In the genomic region with DNA sequence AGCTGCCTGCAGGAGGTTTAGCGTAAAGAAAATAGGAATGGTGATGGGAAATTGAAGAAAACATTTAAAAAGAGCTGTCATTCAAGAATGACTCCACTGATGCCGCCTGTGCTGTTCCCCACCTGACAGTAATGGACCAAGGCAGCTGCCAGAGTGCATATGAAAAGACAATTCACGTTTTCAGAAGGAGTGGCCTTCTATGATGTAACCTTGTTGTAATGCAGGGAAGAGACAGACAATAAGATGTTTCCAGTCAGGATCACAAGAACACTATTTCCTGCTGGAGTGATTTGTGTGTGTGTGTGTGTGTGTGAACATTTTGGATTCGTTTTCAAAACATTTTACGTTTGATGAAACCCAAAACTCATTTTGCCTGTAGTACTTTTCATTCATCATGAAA, we compare ENCODE assay signal across 16 cellular contexts.
DNase-seq lines count a peak whose midpoint lies in the region; ATAC-seq, FAIRE-seq and TF ChIP-seq lines count a peak whose summit lies in the region.
"Had no signal": no experiment of that assay in that cellular context is flagged by ENCODE, and none has a peak within 500 bp of the region (broad histone marks: within the 10 kb centered on the region; RNA-seq: fewer than 3 reads in every experiment).

No MANE protein-coding gene starts in this region.

- no peaks in the 10 kb centered on the region for H4K20me1 ChIP-seq in K562 (replicated peaks; ENCODE audit: control insufficient read depth, insufficient read depth, low read length)

- H3K79me2 ChIP-seq in K562 (ENCODE audit: control insufficient read depth, insufficient read depth, low read length), result no peaks in the 10 kb centered on the region

- intact Hi-C loops in K562 (cut with micrococcal nuclease) (no loop called here), transverse colon (cut with DNase I; ENCODE audit: low total_unique reads) (no loop called here)

- H3K4me3 Mint-ChIP-seq in type B pancreatic cell, result no peak overlapping the region
- H3K4me3 Mint-ChIP-seq: activated B cell treated with CpG ODN at 0.5 μM for 24 hours; CD8-positive, alpha-beta memory T cell had no signal

- POLR2A ChIA-PET in K562 (lab: Yijun Ruan, JAX), result interaction anchor here (0.6 kb wide), 1 partner anchor 8 kb away, joined by 3 read pairs; no protein-coding TSS in a partner anchor

- peak; percentile 69 for ATAC-seq in K562
- no peak for ATAC-seq in HG02588 (IDR thresholded peaks at IDR 0.05; ENCODE audit: unreplicated experiment)
- no peak for ATAC-seq in HG03097 (IDR thresholded peaks at IDR 0.05; ENCODE audit: low FRiP score, unreplicated experiment)
- ATAC-seq: stimulated activated naive CD8-positive, alpha-beta T cell treated with anti-CD3 and anti-CD28 coated beads, Interleukin-15, amount 100 ng/mL, for 72 hours had no signal

- H3K27me3 Mint-ChIP-seq in type B pancreatic cell, result no peaks in the 10 kb centered on the region
- H3K27me3 Mint-ChIP-seq: activated B cell treated with CpG ODN at 0.5 μM for 24 hours; stimulated activated naive CD8-positive, alpha-beta T cell treated with anti-CD3 and anti-CD28 coated beads, Interleukin-15, amount 100 ng/mL, for 72 hours had no signal

- H3K9me3 Mint-ChIP-seq in type B pancreatic cell, result no peaks in the 10 kb centered on the region
- H3K9me3 Mint-ChIP-seq: immature natural killer cell had no signal

- no peaks in the 10 kb centered on the region for H3K9me1 ChIP-seq in K562 (ENCODE audit: control insufficient read depth, insufficient read depth, low read length)

- no peak overlapping the region for H3K4me3 ChIP-seq in K562
- no peak overlapping the region for H3K4me3 ChIP-seq in transverse colon

- H3K27ac ChIP-seq in K562 (ENCODE audit: extremely low read depth, low read depth, low read length) (no peak overlapping the region), transverse colon (peak overlapping the region in 1 of 4 donors; percentile 31)

- peak; percentile 17 for DNase-seq in COLO668 (lab: John Stamatoyannopoulos, UW; ENCODE audit: unreplicated experiment)
- DNase-seq in LHCN-M2 (ENCODE audit: low read depth), result peak; percentile 88
- DNase-seq in K562 (ENCODE audit: extremely low read depth in 1 of 4, low spot score in 3 of 4), result no peak
- DNase-seq in kidney tubule cell (ENCODE audit: low spot score), result peak; percentile 15
- DNase-seq in transverse colon, result no peak
- DNase-seq in type B pancreatic cell (ENCODE audit: extremely low spot score, unreplicated experiment), result no peak
- DNase-seq: activated B cell treated with CpG ODN at 0.5 μM for 24 hours; CD8-positive, alpha-beta memory T cell; effector CD8-positive, alpha-beta T cell; immature natural killer cell; NCI-H1417 treated with DMSO at 0.1 percent for 48 hours; nucleus accumbens; RPMI8226; stimulated activated naive CD8-positive, alpha-beta T cell treated with anti-CD3 and anti-CD28 coated beads, Interleukin-15, amount 100 ng/mL, for 72 hours had no signal

- no peak for FAIRE-seq in K562 (lab: Jason Lieb, UNC)

- peaks cover 25% of the 10 kb centered on the region for H3K4me1 Mint-ChIP-seq in type B pancreatic cell (ENCODE audit: unreplicated experiment)
- H3K4me1 Mint-ChIP-seq: activated B cell treated with CpG ODN at 0.5 μM for 24 hours had no signal

- no TSS peak for BruUV-seq in K562 (replicated peaks; lab: Mats Ljungman, UMichigan)

- peaks cover 21% of the 10 kb centered on the region for H3K36me3 Mint-ChIP-seq in type B pancreatic cell

- no peak overlapping the region for H3K4me2 ChIP-seq in K562 (ENCODE audit: insufficient read depth, low read length)

- TF ChIP-seq RAD21 in K562 (CRISPR knock-in tag; conservative IDR thresholded peaks at IDR 0.05 in 1 of 2, IDR thresholded peaks at IDR 0.05 in 1 of 2), result no peak

- no peak overlapping the region for H2AFZ ChIP-seq in K562 (ENCODE audit: low read depth, low read length)

- H3K9me3 ChIP-seq in K562 (replicated peaks; ENCODE audit: control insufficient read depth, insufficient read depth, low read depth, low read length) (no peaks in the 10 kb centered on the region), transverse colon (no peaks in the 10 kb centered on the region)

- in situ Hi-C loops in K562 (cut with MboI) (no loop called here), transverse colon (cut with MboI; ENCODE audit: low pct_ligation_motif_present in 1 of 4, low pct_unique_long_range_greater_than_20kb in 1 of 4, low sequenced_read_pairs in 3 of 4) (no loop called here)

- no peaks in the 10 kb centered on the region for H3K27me3 ChIP-seq in K562 (ENCODE audit: control insufficient read depth in 2 of 2, insufficient read depth in 2 of 2, low read length in 2 of 2)
- H3K27me3 ChIP-seq in transverse colon, result no peaks in the 10 kb centered on the region

- CTCF ChIA-PET in K562 (lab: Yijun Ruan, JAX; ENCODE audit: low intra/inter-chr PET ratio), result no interaction called here

- no peak overlapping the region for H3K9ac ChIP-seq in K562 (ENCODE audit: insufficient read depth in 1 of 2, low read depth in 2 of 2, low read length in 2 of 2)

- no peak for TF ChIP-seq CTCF in K562 (IDR thresholded peaks at IDR 0.05 in 2 of 3, conservative IDR thresholded peaks at IDR 0.05 in 1 of 3; ENCODE audit: insufficient read depth in 2 of 3, low read depth in 1 of 3, low read length in 3 of 3)
- no peak for TF ChIP-seq CTCF in transverse colon (IDR thresholded peaks at IDR 0.05)
- no peak for TF ChIP-seq CTCF in type B pancreatic cell (conservative IDR thresholded peaks at IDR 0.05)

- TF ChIP-seq EP300 in K562 (IDR thresholded peaks at IDR 0.05; ENCODE audit: low read length), result peak; percentile 30; the same call in 1 of the 2 replicates
- TF ChIP-seq EP300 in transverse colon (IDR thresholded peaks at IDR 0.05; ENCODE audit: low read depth), result no peak

- peaks cover 4 to 14% of the 10 kb centered on the region in 2 experiments; a peak in 4 of 5 replicates for H3K4me1 ChIP-seq in K562 (replicated peaks in 1 of 2; ENCODE audit: control insufficient read depth in 2 of 2, insufficient read depth in 2 of 2, low read length in 2 of 2)
- no peaks in the 10 kb centered on the region for H3K4me1 ChIP-seq in transverse colon

- no peak overlapping the region for H3K27ac Mint-ChIP-seq in type B pancreatic cell
- H3K27ac Mint-ChIP-seq: activated B cell treated with CpG ODN at 0.5 μM for 24 hours had no signal

- peaks cover 9% of the 10 kb centered on the region; the same call in 2 of the 3 replicates for H3K36me3 ChIP-seq in K562 (ENCODE audit: control insufficient read depth, insufficient read depth, low read length)
- H3K36me3 ChIP-seq in transverse colon, result no peaks in the 10 kb centered on the region

- WGBS in K562 (ENCODE audit: insufficient coverage, low coverage, missing lambda C conversion rate), result 80% methylated on average over 3 of the region's 5 CpGs
- WGBS in transverse colon (ENCODE audit: low coverage in 1 of 2), 2 donors, result 71 to 76% methylated on average over 5 of the region's 5 CpGs

- TF ChIP-seq POLR2A in K562 (conservative IDR thresholded peaks at IDR 0.05), result no peak
- no peak for TF ChIP-seq POLR2A in transverse colon (IDR thresholded peaks at IDR 0.05)

TF ChIP-seq in K562, 482 proteins besides CTCF, POLR2A, EP300 and RAD21 (continues in another document):
- TF ChIP-seq PHF8 (IDR thresholded peaks at IDR 0.05; ENCODE audit: borderline replicate concordance, low read length), result no peak
- no peak for TF ChIP-seq HDAC8 (tag; IDR thresholded peaks at IDR 0.05)
- TF ChIP-seq, protein P1, sequence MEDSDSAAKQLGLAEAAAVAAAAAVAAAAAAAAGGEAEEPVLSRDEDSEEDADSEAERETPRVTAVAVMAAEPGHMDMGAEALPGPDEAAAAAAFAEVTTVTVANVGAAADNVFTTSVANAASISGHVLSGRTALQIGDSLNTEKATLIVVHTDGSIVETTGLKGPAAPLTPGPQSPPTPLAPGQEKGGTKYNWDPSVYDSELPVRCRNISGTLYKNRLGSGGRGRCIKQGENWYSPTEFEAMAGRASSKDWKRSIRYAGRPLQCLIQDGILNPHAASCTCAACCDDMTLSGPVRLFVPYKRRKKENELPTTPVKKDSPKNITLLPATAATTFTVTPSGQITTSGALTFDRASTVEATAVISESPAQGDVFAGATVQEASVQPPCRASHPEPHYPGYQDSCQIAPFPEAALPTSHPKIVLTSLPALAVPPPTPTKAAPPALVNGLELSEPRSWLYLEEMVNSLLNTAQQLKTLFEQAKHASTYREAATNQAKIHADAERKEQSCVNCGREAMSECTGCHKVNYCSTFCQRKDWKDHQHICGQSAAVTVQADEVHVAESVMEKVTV (CRISPR knock-in tag; IDR thresholded peaks at IDR 0.05), result no peak
- TF ChIP-seq TBL1XR1 (IDR thresholded peaks at IDR 0.05; ENCODE audit: low read length in 2 of 2), result no peak
- no peak for TF ChIP-seq MCM7 (IDR thresholded peaks at IDR 0.05)
- no peak for TF ChIP-seq BCL6 (CRISPR knock-in tag; IDR thresholded peaks at IDR 0.05)
- TF ChIP-seq, protein P2, sequence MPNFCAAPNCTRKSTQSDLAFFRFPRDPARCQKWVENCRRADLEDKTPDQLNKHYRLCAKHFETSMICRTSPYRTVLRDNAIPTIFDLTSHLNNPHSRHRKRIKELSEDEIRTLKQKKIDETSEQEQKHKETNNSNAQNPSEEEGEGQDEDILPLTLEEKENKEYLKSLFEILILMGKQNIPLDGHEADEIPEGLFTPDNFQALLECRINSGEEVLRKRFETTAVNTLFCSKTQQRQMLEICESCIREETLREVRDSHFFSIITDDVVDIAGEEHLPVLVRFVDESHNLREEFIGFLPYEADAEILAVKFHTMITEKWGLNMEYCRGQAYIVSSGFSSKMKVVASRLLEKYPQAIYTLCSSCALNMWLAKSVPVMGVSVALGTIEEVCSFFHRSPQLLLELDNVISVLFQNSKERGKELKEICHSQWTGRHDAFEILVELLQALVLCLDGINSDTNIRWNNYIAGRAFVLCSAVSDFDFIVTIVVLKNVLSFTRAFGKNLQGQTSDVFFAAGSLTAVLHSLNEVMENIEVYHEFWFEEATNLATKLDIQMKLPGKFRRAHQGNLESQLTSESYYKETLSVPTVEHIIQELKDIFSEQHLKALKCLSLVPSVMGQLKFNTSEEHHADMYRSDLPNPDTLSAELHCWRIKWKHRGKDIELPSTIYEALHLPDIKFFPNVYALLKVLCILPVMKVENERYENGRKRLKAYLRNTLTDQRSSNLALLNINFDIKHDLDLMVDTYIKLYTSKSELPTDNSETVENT (CRISPR knock-in tag; IDR thresholded peaks at IDR 0.05), result no peak
- no peak for TF ChIP-seq NFE2L1 (tag; IDR thresholded peaks at IDR 0.05; ENCODE audit: borderline replicate concordance, low read depth)
- TF ChIP-seq ZNF282 (CRISPR knock-in tag; IDR thresholded peaks at IDR 0.05), result no peak
- TF ChIP-seq HEY1 (CRISPR knock-in tag; IDR thresholded peaks at IDR 0.05; ENCODE audit: borderline replicate concordance), result no peak
- TF ChIP-seq U2AF1 (optimal IDR thresholded peaks at IDR 0.05; ENCODE audit: low read depth, low read length), result no peak
- peak; percentile 90 for TF ChIP-seq SOX6 (IDR thresholded peaks at IDR 0.05)

Comparison
In these comparisons a context has a peak if more than half of its experiments do, and no peak if none do; other contexts are left out.
1. DNase-seq: peak in COLO668 (single experiment), LHCN-M2 (single experiment) and kidney tubule cell (single experiment); none in K562 (0 of 4), transverse colon (single experiment) and type B pancreatic cell (single experiment).